Comparison of ENCODE assay signal across 23 cellular contexts in genomic region chr6:153015094-153015645, GRCh38.
"Had no signal": no experiment of that assay in that cellular context is flagged by ENCODE, and none has a peak within 500 bp of the region (broad histone marks: within the 10 kb centered on the region; RNA-seq: fewer than 3 reads in every experiment).

No MANE protein-coding gene starts in this region.

- H3K9me3 Mint-ChIP-seq: activated naive CD4-positive, alpha-beta T cell treated with anti-CD3 and anti-CD28 coated beads for 36 hours; activated T-cell treated with anti-CD3 and anti-CD28 coated beads, Interleukin-2, amount 50 U/mL, for 4 hours; T-helper 1 cell treated with Interleukin-12 subunit alpha and Interleukin-12 subunit beta and Interleukin-4 antibody, amounts not matched to agents 30 μg/mL and 1 μg/mL, for 36 hours had no signal

- H3K9ac ChIP-seq: KMS-11 had no signal

- H3K4me1 ChIP-seq: Peyer's patch had no signal

- DNase-seq: activated CD4-positive, alpha-beta T cell treated with anti-CD3 and anti-CD28 coated beads for 48 hours; activated CD4-positive, alpha-beta T cell treated with anti-CD3 and anti-CD28 coated beads, Interleukin-2, amount 50 U/mL, for 4 hours; activated CD4-positive, CD25-positive, alpha-beta regulatory T cell treated with anti-CD3 and anti-CD28 coated beads, Interleukin-2, amount 50 U/mL, for 72 hours; activated CD8-positive, alpha-beta memory T cell treated with anti-CD3 and anti-CD28 coated beads, Interleukin-2, amount 10 ng/mL, durations not matched to agents 7 days and 5 days; activated gamma-delta T cell; activated naive CD4-positive, alpha-beta T cell treated with anti-CD3 and anti-CD28 coated beads for 36 hours; activated T-cell treated with anti-CD3 and anti-CD28 coated beads, Interleukin-2, amount 50 U/mL, for 4 hours; amygdala; NCI-H1105 treated with DMSO at 0.1 percent for 48 hours; NCI-H1436 treated with DMSO at 0.1 percent for 48 hours; NCI-H187; NCI-H2081; NCI-H446; NCI-H524; Peyer's patch; SHP77; SW 1271 had no signal

- H3K27me3 ChIP-seq: Peyer's patch, SJSA1 had no signal

- H3K4me1 Mint-ChIP-seq: activated CD8-positive, alpha-beta memory T cell treated with anti-CD3 and anti-CD28 coated beads, Interleukin-2, amount 10 ng/mL, durations not matched to agents 7 days and 5 days; WTC11 had no signal

- H3K27ac ChIP-seq: KMS-11, Peyer's patch, SJSA1 had no signal

- H3K9me3 ChIP-seq: Peyer's patch, SJSA1 had no signal

- ATAC-seq: activated CD8-positive, alpha-beta memory T cell treated with anti-CD3 and anti-CD28 coated beads, Interleukin-2, amount 10 ng/mL, durations not matched to agents 7 days and 5 days; activated T-cell treated with anti-CD3 and anti-CD28 coated beads, Interleukin-2, amount 50 U/mL, for 4 hours; SK-N-SH treated with all-trans-retinoic acid at 6 μM for 48 hours; WTC11 had no signal

- H3K27ac Mint-ChIP-seq: activated CD8-positive, alpha-beta memory T cell treated with anti-CD3 and anti-CD28 coated beads, Interleukin-2, amount 10 ng/mL, durations not matched to agents 7 days and 5 days; activated naive CD4-positive, alpha-beta T cell treated with anti-CD3 and anti-CD28 coated beads for 36 hours; activated naive CD8-positive, alpha-beta T cell; T-helper 1 cell treated with Interleukin-12 subunit alpha and Interleukin-12 subunit beta and Interleukin-4 antibody, amounts not matched to agents 30 μg/mL and 1 μg/mL, for 36 hours; WTC11 had no signal

- H3K4me2 ChIP-seq: KMS-11 had no signal

- H3K4me3 ChIP-seq: Peyer's patch, SJSA1 had no signal

- H3K36me3 ChIP-seq: Peyer's patch, SJSA1 had no signal

- H3K4me3 Mint-ChIP-seq: activated CD8-positive, alpha-beta memory T cell treated with anti-CD3 and anti-CD28 coated beads, Interleukin-2, amount 10 ng/mL, durations not matched to agents 7 days and 5 days; activated naive CD4-positive, alpha-beta T cell treated with anti-CD3 and anti-CD28 coated beads for 36 hours; activated naive CD8-positive, alpha-beta T cell; activated T-cell treated with anti-CD3 and anti-CD28 coated beads, Interleukin-2, amount 50 U/mL, for 4 hours; T-helper 1 cell treated with Interleukin-12 subunit alpha and Interleukin-12 subunit beta and Interleukin-4 antibody, amounts not matched to agents 30 μg/mL and 1 μg/mL, for 36 hours; WTC11 had no signal

- H3K36me3 Mint-ChIP-seq: activated CD8-positive, alpha-beta memory T cell treated with anti-CD3 and anti-CD28 coated beads, Interleukin-2, amount 10 ng/mL, durations not matched to agents 7 days and 5 days; activated naive CD8-positive, alpha-beta T cell had no signal
